ENCODE assay signal across 19 cellular contexts in genomic region chr20:50050214-50050613, GRCh38.
DNase-seq lines count a peak whose midpoint lies in the region; ATAC-seq, FAIRE-seq and TF ChIP-seq lines count a peak whose summit lies in the region.
"Had no signal": no experiment of that assay in that cellular context is flagged by ENCODE, and none has a peak within 500 bp of the region (broad histone marks: within the 10 kb centered on the region; RNA-seq: fewer than 3 reads in every experiment).

No MANE protein-coding gene starts in this region.

- no peak for TF ChIP-seq RAD21 in K562 (CRISPR knock-in tag; conservative IDR thresholded peaks at IDR 0.05 in 1 of 2, IDR thresholded peaks at IDR 0.05 in 1 of 2)

- POLR2A ChIA-PET in K562 (lab: Yijun Ruan, JAX): interaction anchor here (0.5 to 1.4 kb wide), 2 partner anchors 64 to 74 kb away, joined by 4 to 7 read pairs; no protein-coding TSS in a partner anchor

- no peaks in the 10 kb centered on the region for H3K27me3 ChIP-seq in BLaER1 treated with 17β-estradiol and CSF1 and Interleukin-3, amounts not matched to agents 10 nM and 100 nM
- peaks cover 0 to 5% of the 10 kb centered on the region in 2 experiments; a peak in 1 of 5 replicates for H3K27me3 ChIP-seq in K562 (ENCODE audit: control insufficient read depth in 2 of 2, insufficient read depth in 2 of 2, low read length in 2 of 2)

- H3K4me3 Mint-ChIP-seq in memory B cell (no peak overlapping the region), osteocyte (ENCODE audit: unreplicated experiment) (no peak overlapping the region)
- H3K4me3 Mint-ChIP-seq: B cell; CD14-positive monocyte; CD8-positive, alpha-beta T cell had no signal

- peak overlapping the region in 9 of 11 experiments; percentile 11 to 93 (median 91); a peak in 8 of 22 replicates for H3K4me2 ChIP-seq in BLaER1 treated with 17β-estradiol and CSF1 and Interleukin-3, amounts not matched to agents 10 nM and 100 nM
- no peak overlapping the region for H3K4me2 ChIP-seq in K562 (ENCODE audit: insufficient read depth, low read length)

- no peak overlapping the region for H3K4me3 ChIP-seq in BLaER1 treated with 17β-estradiol and CSF1 and Interleukin-3, amounts not matched to agents 10 nM and 100 nM
- H3K4me3 ChIP-seq in K562: no peak overlapping the region

- H4K20me1 ChIP-seq in BLaER1 treated with 17β-estradiol and CSF1 and Interleukin-3, amounts not matched to agents 10 nM and 100 nM: no peaks in the 10 kb centered on the region
- H4K20me1 ChIP-seq in K562 (replicated peaks; ENCODE audit: control insufficient read depth, insufficient read depth, low read length): no peaks in the 10 kb centered on the region

- in situ Hi-C loops in K562 (cut with MboI): no loop called here

- TF ChIP-seq EP300 in K562 (IDR thresholded peaks at IDR 0.05; ENCODE audit: low read length): no peak

- no peaks in the 10 kb centered on the region for H3K9me3 ChIP-seq in BLaER1 treated with 17β-estradiol and CSF1 and Interleukin-3, amounts not matched to agents 10 nM and 100 nM (replicated peaks in 1 of 11)
- no peaks in the 10 kb centered on the region for H3K9me3 ChIP-seq in K562 (replicated peaks; ENCODE audit: control insufficient read depth, insufficient read depth, low read depth, low read length)

- no peak overlapping the region for H2AFZ ChIP-seq in K562 (ENCODE audit: low read depth, low read length)

- H3K9me1 ChIP-seq in K562 (ENCODE audit: control insufficient read depth, insufficient read depth, low read length): no peaks in the 10 kb centered on the region

- H3K9me3 Mint-ChIP-seq in memory B cell (no peaks in the 10 kb centered on the region), osteocyte (ENCODE audit: unreplicated experiment) (no peaks in the 10 kb centered on the region)
- H3K9me3 Mint-ChIP-seq: CD14-positive monocyte; CD8-positive, alpha-beta T cell; IgD-negative memory B cell had no signal

- no TSS peak for BruUV-seq in K562 (replicated peaks; lab: Mats Ljungman, UMichigan)

- no peak for TF ChIP-seq POLR2A in K562 (conservative IDR thresholded peaks at IDR 0.05)

- H3K9ac ChIP-seq in BLaER1 treated with 17β-estradiol and CSF1 and Interleukin-3, amounts not matched to agents 10 nM and 100 nM: peak overlapping the region in 2 of 11 experiments; percentile 51 to 82; a peak in 6 of 22 replicates
- no peak overlapping the region for H3K9ac ChIP-seq in K562 (ENCODE audit: insufficient read depth in 1 of 2, low read depth in 2 of 2, low read length in 2 of 2)

- intact Hi-C loops in K562 (cut with micrococcal nuclease): no loop called here
- intact Hi-C loops in sciatic nerve (cut with DNase I): no loop called here

- no peaks in the 10 kb centered on the region for H3K79me2 ChIP-seq in K562 (ENCODE audit: control insufficient read depth, insufficient read depth, low read length)

- CTCF ChIA-PET in K562 (lab: Yijun Ruan, JAX; ENCODE audit: low intra/inter-chr PET ratio): no interaction called here

- DNase-seq in K562 (ENCODE audit: extremely low read depth in 1 of 4, low spot score in 3 of 4) (no peak), memory B cell (ENCODE audit: low spot score in 2 of 2) (no peak), osteocyte (ENCODE audit: extremely low spot score, unreplicated experiment) (no peak), kidney glomerular epithelial cell (lab: John Stamatoyannopoulos, UW) (no peak), sciatic nerve (ENCODE audit: low spot score) (no peak)
- no peak for DNase-seq in activated CD8-positive, alpha-beta memory T cell treated with anti-CD3 and anti-CD28 coated beads, Interleukin-2, amount 50 U/mL, for 4 hours
- DNase-seq: Caco-2; CD8-positive, alpha-beta T cell; DND-41; GDM1 had no signal

- ATAC-seq in K562 (no peak), memory B cell (ENCODE audit: low read depth) (no peak), sciatic nerve (no peak)
- ATAC-seq: CD8-positive, alpha-beta T cell; HCT116 had no signal

- WGBS in K562 (ENCODE audit: insufficient coverage, low coverage, missing lambda C conversion rate): 57% methylated on average over 5 of the region's 5 CpGs

- peaks cover 62 to 97% (median 89%) of the 10 kb centered on the region in 10 experiments for H3K4me1 ChIP-seq in BLaER1 treated with 17β-estradiol and CSF1 and Interleukin-3, amounts not matched to agents 10 nM and 100 nM
- H3K4me1 ChIP-seq in K562 (replicated peaks in 1 of 2; ENCODE audit: control insufficient read depth in 2 of 2, insufficient read depth in 2 of 2, low read length in 2 of 2): peaks cover 5 to 27% of the 10 kb centered on the region in 2 experiments

- H3K36me3 Mint-ChIP-seq in memory B cell (peaks cover 4% of the 10 kb centered on the region), osteocyte (ENCODE audit: unreplicated experiment) (no peaks in the 10 kb centered on the region)
- H3K36me3 Mint-ChIP-seq: CD14-positive monocyte; CD8-positive, alpha-beta T cell; IgD-negative memory B cell had no signal

- H3K4me1 Mint-ChIP-seq in memory B cell: peaks cover 23% of the 10 kb centered on the region
- peaks cover 70% of the 10 kb centered on the region for H3K4me1 Mint-ChIP-seq in osteocyte (ENCODE audit: unreplicated experiment)

- peak; percentile 67 for FAIRE-seq in K562 (lab: Jason Lieb, UNC)
- FAIRE-seq: A204.1, GM19239, H54 had no signal

- peaks cover 6% of the 10 kb centered on the region for H3K27me3 Mint-ChIP-seq in memory B cell
- H3K27me3 Mint-ChIP-seq in osteocyte (ENCODE audit: unreplicated experiment): no peaks in the 10 kb centered on the region
- H3K27me3 Mint-ChIP-seq: B cell had no signal

- TF ChIP-seq CTCF in K562 (IDR thresholded peaks at IDR 0.05 in 2 of 3, conservative IDR thresholded peaks at IDR 0.05 in 1 of 3; ENCODE audit: insufficient read depth in 2 of 3, low read depth in 1 of 3, low read length in 3 of 3) (no peak), osteocyte (IDR thresholded peaks at IDR 0.05) (no peak)

- peak overlapping the region; percentile 50 for H3K27ac Mint-ChIP-seq in memory B cell
- peak overlapping the region; percentile 79 for H3K27ac Mint-ChIP-seq in osteocyte (ENCODE audit: unreplicated experiment)
- H3K27ac Mint-ChIP-seq: CD8-positive, alpha-beta T cell had no signal

- H3K36me3 ChIP-seq in BLaER1 treated with 17β-estradiol and CSF1 and Interleukin-3, amounts not matched to agents 10 nM and 100 nM: no peaks in the 10 kb centered on the region
- H3K36me3 ChIP-seq in K562 (ENCODE audit: control insufficient read depth, insufficient read depth, low read length): no peaks in the 10 kb centered on the region

- peak overlapping the region in 10 of 11 experiments; percentile 87 to 99 (median 90); a peak in 19 of 22 replicates for H3K27ac ChIP-seq in BLaER1 treated with 17β-estradiol and CSF1 and Interleukin-3, amounts not matched to agents 10 nM and 100 nM
- no peak overlapping the region for H3K27ac ChIP-seq in K562 (ENCODE audit: extremely low read depth, low read depth, low read length)
- H3K27ac ChIP-seq: HL-60 had no signal

TF ChIP-seq in K562, 482 proteins besides CTCF, POLR2A, EP300 and RAD21:
- peak; percentile 87; the same call in 1 of the 2 replicates for TF ChIP-seq ZKSCAN1 (IDR thresholded peaks at IDR 0.05; ENCODE audit: low read depth, low read length)
- TF ChIP-seq MXI1 (IDR thresholded peaks at IDR 0.05; ENCODE audit: low read depth, low read length): no peak
- no peak for TF ChIP-seq SMAD4 (CRISPR knock-in tag; conservative IDR thresholded peaks at IDR 0.05)
- no peak for TF ChIP-seq RBM25 (IDR thresholded peaks at IDR 0.05; ENCODE audit: low read depth, low read length, severe bottlenecking)
TF ChIP-seq in K562: peak in this region for 1.
